18 cellular contexts compared by ENCODE assay signal in genomic region chr2:67096886-67097285, GRCh38.
DNase-seq lines count a peak whose midpoint lies in the region; TF ChIP-seq lines count a peak whose summit lies in the region.
"Had no signal": no experiment of that assay in that cellular context is flagged by ENCODE, and none has a peak within 500 bp of the region (broad histone marks: within the 10 kb centered on the region; RNA-seq: fewer than 3 reads in every experiment).

No MANE protein-coding gene starts in this region.

- no peak overlapping the region for H3K14ac ChIP-seq in trophoblast cell (ENCODE audit: low read length)

- H3K4me3 ChIP-seq in fibroblast of villous mesenchyme (ENCODE audit: low read depth, low read length), result no peak overlapping the region
- no peak overlapping the region for H3K4me3 ChIP-seq in trophoblast cell (ENCODE audit: low read depth, low read length)
- no peak overlapping the region for H3K4me3 ChIP-seq in PC-9
- H3K4me3 ChIP-seq: A549; BLaER1 treated with 17β-estradiol and CSF1 and Interleukin-3, amounts not matched to agents 10 nM and 100 nM; GM12878 had no signal

- H3K36me3 ChIP-seq in trophoblast cell (ENCODE audit: control insufficient read depth in 1 of 2, insufficient read depth in 2 of 2, low read length in 2 of 2) (no peaks in the 10 kb centered on the region), PC-9 (ENCODE audit: low read depth) (no peaks in the 10 kb centered on the region)
- H3K36me3 ChIP-seq: BLaER1 treated with 17β-estradiol and CSF1 and Interleukin-3, amounts not matched to agents 10 nM and 100 nM had no signal

- H4K8ac ChIP-seq in trophoblast cell (ENCODE audit: low read depth, low read length), result no peak overlapping the region

- H4K20me1 ChIP-seq in PC-9 (ENCODE audit: insufficient read depth), result no peaks in the 10 kb centered on the region
- H4K20me1 ChIP-seq: BLaER1 treated with 17β-estradiol and CSF1 and Interleukin-3, amounts not matched to agents 10 nM and 100 nM had no signal

- H3K9me3 ChIP-seq in trophoblast cell (ENCODE audit: insufficient read depth, low read depth, low read length), result no peaks in the 10 kb centered on the region
- H3K9me3 ChIP-seq in PC-9 (ENCODE audit: insufficient read depth, low read depth), result no peaks in the 10 kb centered on the region
- H3K9me3 ChIP-seq: A549; BLaER1 treated with 17β-estradiol and CSF1 and Interleukin-3, amounts not matched to agents 10 nM and 100 nM; Caco-2 had no signal

- BruUV-seq in PC-9 (replicated peaks; lab: Mats Ljungman, UMichigan), result no TSS peak

- H2BK5ac ChIP-seq in trophoblast cell (ENCODE audit: low read depth, low read length, poor library complexity), result no peak overlapping the region

- H3K79me2 ChIP-seq in trophoblast cell (ENCODE audit: control insufficient read depth, insufficient read depth, low read length, poor library complexity) (no peaks in the 10 kb centered on the region), PC-9 (ENCODE audit: low read depth) (no peaks in the 10 kb centered on the region)

- H3K4me1 ChIP-seq in trophoblast cell (ENCODE audit: control insufficient read depth in 1 of 2, insufficient read depth in 2 of 2, low read length in 2 of 2) (no peaks in the 10 kb centered on the region), PC-9 (replicated peaks; ENCODE audit: insufficient read depth) (no peaks in the 10 kb centered on the region)
- H3K4me1 ChIP-seq: A549; BLaER1 treated with 17β-estradiol and CSF1 and Interleukin-3, amounts not matched to agents 10 nM and 100 nM; Caco-2 had no signal

- CTCF ChIA-PET in PC-9 (lab: Charles Lee), result no interaction called here

- DNase-seq in EH (ENCODE audit: low read depth) (peak; percentile 33), fibroblast of villous mesenchyme (ENCODE audit: low read depth) (peak; percentile 31), trophoblast cell (peak; percentile 74 to 91), PC-9 (no peak), hippocampal formation (lab: John Stamatoyannopoulos, UW) (no peak)
- DNase-seq: AML-193; Caco-2; Calu3; CD4-positive, alpha-beta T cell; CD8-positive, alpha-beta T cell; DMS79 treated with DMSO at 0.1 percent for 48 hours; EL; GDM1 had no signal

- H3K4ac ChIP-seq in trophoblast cell (ENCODE audit: low read depth, low read length), result no peak overlapping the region

- no peak overlapping the region for H2AK5ac ChIP-seq in trophoblast cell (ENCODE audit: low read length)

- no peak overlapping the region for H3K9ac ChIP-seq in trophoblast cell (ENCODE audit: low read length)
- H3K9ac ChIP-seq: BLaER1 treated with 17β-estradiol and CSF1 and Interleukin-3, amounts not matched to agents 10 nM and 100 nM had no signal

- no peaks in the 10 kb centered on the region for H3K79me1 ChIP-seq in trophoblast cell (ENCODE audit: low read length)

- H2AFZ ChIP-seq in trophoblast cell (ENCODE audit: insufficient read depth, low read length, poor library complexity) (no peak overlapping the region), PC-9 (no peak overlapping the region)

- H3K4me2 ChIP-seq in trophoblast cell (ENCODE audit: low read length), result no peak overlapping the region
- H3K4me2 ChIP-seq in PC-9, result no peak overlapping the region
- H3K4me2 ChIP-seq: A549; BLaER1 treated with 17β-estradiol and CSF1 and Interleukin-3, amounts not matched to agents 10 nM and 100 nM had no signal

- H3K23ac ChIP-seq in trophoblast cell (ENCODE audit: low read length), result no peak overlapping the region

- no peak overlapping the region for H4K12ac ChIP-seq in trophoblast cell (ENCODE audit: low read depth, low read length)

- no peak overlapping the region for H4K91ac ChIP-seq in trophoblast cell (ENCODE audit: low read depth, low read length)

- H3K9me2 ChIP-seq in PC-9 (ENCODE audit: insufficient read depth), result no peaks in the 10 kb centered on the region

- no peak overlapping the region for H2BK120ac ChIP-seq in trophoblast cell (ENCODE audit: insufficient read depth, low read length, poor library complexity)

- POLR2A ChIA-PET in PC-9 (lab: Charles Lee; ENCODE audit: unreplicated experiment), result no interaction called here

- TF ChIP-seq CTCF in fibroblast of villous mesenchyme (IDR thresholded peaks at IDR 0.05; ENCODE audit: insufficient read depth, low read depth, low read length), result no peak
- no peak for TF ChIP-seq CTCF in PC-9 (conservative IDR thresholded peaks at IDR 0.05)

- H3K27me3 ChIP-seq in trophoblast cell (ENCODE audit: insufficient read depth, low read length) (no peaks in the 10 kb centered on the region), PC-9 (ENCODE audit: insufficient read depth, low read depth) (no peaks in the 10 kb centered on the region)
- H3K27me3 ChIP-seq: BLaER1 treated with 17β-estradiol and CSF1 and Interleukin-3, amounts not matched to agents 10 nM and 100 nM had no signal

- H3K27ac ChIP-seq in trophoblast cell (ENCODE audit: low read depth, low read length) (no peak overlapping the region), PC-9 (no peak overlapping the region)
- H3K27ac ChIP-seq: 22Rv1; A549; BLaER1 treated with 17β-estradiol and CSF1 and Interleukin-3, amounts not matched to agents 10 nM and 100 nM; C4-2B had no signal

- H3F3A ChIP-seq in PC-9 (ENCODE audit: insufficient read depth, low read depth), result no peaks in the 10 kb centered on the region

- H3K18ac ChIP-seq in trophoblast cell (ENCODE audit: low read length), result no peak overlapping the region

- H2BK12ac ChIP-seq in trophoblast cell (ENCODE audit: low read length), result no peak overlapping the region

- intact Hi-C loops in PC-9 (cut with micrococcal nuclease; ENCODE audit: unreplicated experiment), result no loop called here

Comparison
In these comparisons a context has a peak if more than half of its experiments do, and no peak if none do; other contexts are left out.
1. DNase-seq: peak in EH (single experiment), fibroblast of villous mesenchyme (single experiment) and trophoblast cell (2 of 2); none in PC-9 (0 of 2) and hippocampal formation (0 of 2).